Comparison of ENCODE assay signal across 28 cellular contexts in genomic region chr13:48497669-48498068, GRCh38.
"Had no signal": no experiment of that assay in that cellular context is flagged by ENCODE, and none has a peak within 500 bp of the region (broad histone marks: within the 10 kb centered on the region; RNA-seq: fewer than 3 reads in every experiment).

No MANE protein-coding gene starts in this region.

- H3K27me3 Mint-ChIP-seq: activated naive CD4-positive, alpha-beta T cell treated with anti-CD3 and anti-CD28 coated beads, Interleukin-2, amount 50 U/mL, for 24 hours; brain; dendritic cell treated with granulocyte-macrophage colony-stimulating factor and Interleukin-4, amounts not matched to agents 40 ng/mL and 50 ng/mL, for 4 days; T-cell had no signal

- ATAC-seq: esophagus mucosa; left lobe of liver; lower lobe of right lung; psoas muscle; stimulated activated naive CD8-positive, alpha-beta T cell treated with anti-CD3 and anti-CD28 coated beads, Interleukin-15, Interleukin-2, amounts not matched to agents 100 U/mL and 50 U/mL, for 24 hours; T-cell; upper lobe of right lung had no signal

- FAIRE-seq: endothelial cell of umbilical vein, TTC549 had no signal

- H3K36me3 Mint-ChIP-seq: activated naive CD4-positive, alpha-beta T cell treated with anti-CD3 and anti-CD28 coated beads, Interleukin-2, amount 50 U/mL, for 24 hours had no signal

- H3K4me3 Mint-ChIP-seq: activated T-helper 1 cell treated with anti-CD3 and anti-CD28 coated beads, Interleukin-12 subunit alpha, Interleukin-12 subunit beta, Interleukin-2, Interleukin-4 antibody, amounts not matched to agents 30 ng/mL and 10 ng/mL and 1 ng/mL, durations not matched to agents 14 hours and 24 hours and 36 hours; dendritic cell treated with granulocyte-macrophage colony-stimulating factor and Interleukin-4, amounts not matched to agents 40 ng/mL and 50 ng/mL, for 4 days; mesothelial cell of epicardium; nephron had no signal

- H3K9me3 ChIP-seq: lower lobe of right lung, neutrophil, ovary, psoas muscle, right atrium auricular region, thyroid gland, upper lobe of right lung had no signal

- H3K9me3 Mint-ChIP-seq: activated naive CD4-positive, alpha-beta T cell treated with anti-CD3 and anti-CD28 coated beads, Interleukin-2, amount 50 U/mL, for 24 hours; activated T-helper 1 cell treated with anti-CD3 and anti-CD28 coated beads, Interleukin-12 subunit alpha, Interleukin-12 subunit beta, Interleukin-2, Interleukin-4 antibody, amounts not matched to agents 30 ng/mL and 10 ng/mL and 1 ng/mL, durations not matched to agents 14 hours and 24 hours and 36 hours; brain; dendritic cell treated with granulocyte-macrophage colony-stimulating factor and Interleukin-4, amounts not matched to agents 40 ng/mL and 50 ng/mL, for 4 days; immature natural killer cell; mesothelial cell of epicardium; nephron; T-cell had no signal

- DNase-seq: activated CD4-positive, CD25-positive, alpha-beta regulatory T cell treated with anti-CD3 and anti-CD28 coated beads, Interleukin-2, amount 50 U/mL, for 72 hours; activated gamma-delta T cell; anterior cingulate cortex; effector CD8-positive, alpha-beta T cell; foreskin melanocyte; glutamatergic neuron; immature natural killer cell; lower lobe of right lung; ovary; psoas muscle; stimulated activated CD4-positive, alpha-beta T cell treated with anti-CD3 and anti-CD28 coated beads, Interleukin-4, amount 100 ng/mL, for 24 hours; stimulated activated naive CD8-positive, alpha-beta T cell treated with anti-CD3 and anti-CD28 coated beads, Interleukin-15, Interleukin-2, amounts not matched to agents 100 U/mL and 50 U/mL, for 24 hours; T-cell; thyroid gland; upper lobe of right lung; WERI-Rb-1 had no signal

- H3K27ac Mint-ChIP-seq: activated T-helper 1 cell treated with anti-CD3 and anti-CD28 coated beads, Interleukin-12 subunit alpha, Interleukin-12 subunit beta, Interleukin-2, Interleukin-4 antibody, amounts not matched to agents 30 ng/mL and 10 ng/mL and 1 ng/mL, durations not matched to agents 14 hours and 24 hours and 36 hours; mesothelial cell of epicardium; nephron had no signal

- H3K4me1 Mint-ChIP-seq: nephron had no signal
